Comparison of ENCODE assay signal across 1 cellular context in the genomic region with DNA sequence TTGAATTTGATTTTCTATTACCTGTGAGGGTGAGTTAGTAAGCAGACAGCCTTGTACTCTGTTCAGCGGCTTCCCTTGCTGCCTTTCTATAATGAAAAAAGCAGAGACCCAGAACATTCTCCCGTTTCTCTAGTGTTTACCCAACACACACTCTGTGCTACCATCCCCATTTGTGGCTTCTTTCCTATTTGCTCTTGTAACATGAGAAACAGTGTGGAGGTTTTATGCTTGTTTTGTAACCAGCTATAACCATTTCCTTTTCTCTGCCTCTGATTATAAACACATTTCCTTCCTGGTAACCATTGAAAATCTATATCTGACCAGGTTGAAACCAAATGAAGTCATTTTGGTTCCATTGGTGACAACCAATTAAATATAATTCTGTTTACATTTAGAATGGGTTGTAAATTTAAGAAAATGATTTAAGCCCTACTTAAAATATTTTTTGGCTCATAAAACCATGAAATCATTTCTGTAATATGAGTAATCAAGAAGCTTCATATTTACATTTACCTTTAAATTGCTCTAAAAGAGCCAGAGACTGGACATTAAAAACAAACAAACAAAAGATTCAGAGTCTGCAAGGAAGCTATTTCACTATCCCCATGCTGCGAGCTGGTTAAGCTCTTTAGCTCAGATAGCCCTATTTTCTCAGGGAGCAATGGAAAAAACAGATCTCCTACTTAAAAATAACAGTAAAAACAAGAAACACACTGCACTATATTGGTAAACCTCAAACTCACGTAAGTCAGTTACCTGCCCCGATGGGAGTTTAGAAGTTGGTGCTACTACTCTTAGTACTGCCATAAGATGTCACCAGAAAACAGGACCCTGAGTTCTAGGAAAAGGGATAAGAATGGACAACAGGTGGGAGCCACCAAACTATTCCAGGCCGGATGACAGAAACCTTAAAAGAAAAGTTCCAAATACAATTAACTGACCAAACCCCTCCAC.
A peak's percentile ranks its signal among the peaks of the same experiment; 100 is the strongest.
TF ChIP-seq lines count a peak whose summit lies in the region.

No MANE protein-coding gene starts in this region.

TF ChIP-seq in GM12878, 131 proteins besides CTCF, POLR2A, EP300 and RAD21 (continued from another document):
- TF ChIP-seq IRF3 (IDR thresholded peaks at IDR 0.05) (no peak), IKZF1 (conservative IDR thresholded peaks at IDR 0.05) (no peak), ZNF207 (IDR thresholded peaks at IDR 0.05; ENCODE audit: borderline replicate concordance) (no peak), SMAD1 (IDR thresholded peaks at IDR 0.05; ENCODE audit: low read depth, partially characterized antibody) (no peak), HDAC6 (IDR thresholded peaks at IDR 0.05; ENCODE audit: unreplicated experiment) (no peak), HDAC2 (IDR thresholded peaks at IDR 0.05) (no peak), NBN (IDR thresholded peaks at IDR 0.05) (no peak), RELA (IDR thresholded peaks at IDR 0.05; ENCODE audit: borderline replicate concordance, partially characterized antibody) (no peak), SRF (IDR thresholded peaks at IDR 0.05; ENCODE audit: low read depth in 2 of 2, low read length in 2 of 2) (no peak), HCFC1 (IDR thresholded peaks at IDR 0.05; ENCODE audit: low read length) (no peak), WRNIP1 (IDR thresholded peaks at IDR 0.05; ENCODE audit: borderline replicate concordance, low read depth, low read length) (no peak), RFX5 (IDR thresholded peaks at IDR 0.05; ENCODE audit: low read depth, low read length) (no peak), RB1 (IDR thresholded peaks at IDR 0.05; ENCODE audit: borderline replicate concordance) (no peak), FOXM1 (IDR thresholded peaks at IDR 0.05; ENCODE audit: low read depth, low read length) (peak; percentile 48; the same call in 1 of the 2 replicates), ZNF622 (IDR thresholded peaks at IDR 0.05) (no peak), JUNB (IDR thresholded peaks at IDR 0.05) (peak; percentile 45), DPF2 (IDR thresholded peaks at IDR 0.05) (no peak), FOXK2 (IDR thresholded peaks at IDR 0.05) (no peak), CUX1 (IDR thresholded peaks at IDR 0.05; ENCODE audit: insufficient replicate concordance, low read depth, low read length) (no peak), NFIC (IDR thresholded peaks at IDR 0.05; ENCODE audit: low read depth, low read length) (peak; percentile 72), MTA2 (IDR thresholded peaks at IDR 0.05; ENCODE audit: low read depth) (0 out of 2 replicates have a peak, but pooled peaks have one; percentile 10), STAT1 (conservative IDR thresholded peaks at IDR 0.05) (no peak), CREM (IDR thresholded peaks at IDR 0.05; ENCODE audit: low read depth) (0 out of 2 replicates have a peak, but pooled peaks have one; percentile 6), TAF1 (IDR thresholded peaks at IDR 0.05; ENCODE audit: borderline replicate concordance, low read depth, low read length) (no peak), EGR1 (IDR thresholded peaks at IDR 0.05; ENCODE audit: borderline replicate concordance in 1 of 2, low read depth in 2 of 2, low read length in 2 of 2) (no peak), NRF1 (conservative IDR thresholded peaks at IDR 0.05; ENCODE audit: low read depth, low read length) (no peak), CBFB (IDR thresholded peaks at IDR 0.05; ENCODE audit: low read depth) (no peak), KAT2A (conservative IDR thresholded peaks at IDR 0.05; ENCODE audit: control insufficient read depth, low read depth, low read length) (no peak), HDGF (IDR thresholded peaks at IDR 0.05) (no peak), MTA3 (IDR thresholded peaks at IDR 0.05; ENCODE audit: borderline replicate concordance, low read length) (no peak; the same call in none of the 2 replicates), E2F8 (IDR thresholded peaks at IDR 0.05; ENCODE audit: low read depth, partially characterized antibody) (no peak), ETV6 (conservative IDR thresholded peaks at IDR 0.05 in 1 of 2, IDR thresholded peaks at IDR 0.05 in 1 of 2; ENCODE audit: borderline replicate concordance in 1 of 2, low read depth in 1 of 2) (peak in 1 of 2 experiments; percentile 66; a peak in 2 of 4 replicates)
- TF ChIP-seq, protein P1, sequence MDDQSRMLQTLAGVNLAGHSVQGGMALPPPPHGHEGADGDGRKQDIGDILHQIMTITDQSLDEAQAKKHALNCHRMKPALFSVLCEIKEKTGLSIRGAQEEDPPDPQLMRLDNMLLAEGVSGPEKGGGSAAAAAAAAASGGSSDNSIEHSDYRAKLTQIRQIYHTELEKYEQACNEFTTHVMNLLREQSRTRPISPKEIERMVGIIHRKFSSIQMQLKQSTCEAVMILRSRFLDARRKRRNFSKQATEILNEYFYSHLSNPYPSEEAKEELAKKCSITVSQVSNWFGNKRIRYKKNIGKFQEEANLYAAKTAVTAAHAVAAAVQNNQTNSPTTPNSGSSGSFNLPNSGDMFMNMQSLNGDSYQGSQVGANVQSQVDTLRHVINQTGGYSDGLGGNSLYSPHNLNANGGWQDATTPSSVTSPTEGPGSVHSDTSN (IDR thresholded peaks at IDR 0.05; ENCODE audit: insufficient replicate concordance, low read depth, low read length) = no peak
- TF ChIP-seq, protein P2, sequence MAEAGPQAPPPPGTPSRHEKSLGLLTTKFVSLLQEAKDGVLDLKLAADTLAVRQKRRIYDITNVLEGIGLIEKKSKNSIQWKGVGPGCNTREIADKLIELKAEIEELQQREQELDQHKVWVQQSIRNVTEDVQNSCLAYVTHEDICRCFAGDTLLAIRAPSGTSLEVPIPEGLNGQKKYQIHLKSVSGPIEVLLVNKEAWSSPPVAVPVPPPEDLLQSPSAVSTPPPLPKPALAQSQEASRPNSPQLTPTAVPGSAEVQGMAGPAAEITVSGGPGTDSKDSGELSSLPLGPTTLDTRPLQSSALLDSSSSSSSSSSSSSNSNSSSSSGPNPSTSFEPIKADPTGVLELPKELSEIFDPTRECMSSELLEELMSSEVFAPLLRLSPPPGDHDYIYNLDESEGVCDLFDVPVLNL (IDR thresholded peaks at IDR 0.05; ENCODE audit: low read depth, low read length) = no peak
- TF ChIP-seq, protein P3, sequence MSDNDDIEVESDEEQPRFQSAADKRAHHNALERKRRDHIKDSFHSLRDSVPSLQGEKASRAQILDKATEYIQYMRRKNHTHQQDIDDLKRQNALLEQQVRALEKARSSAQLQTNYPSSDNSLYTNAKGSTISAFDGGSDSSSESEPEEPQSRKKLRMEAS (IDR thresholded peaks at IDR 0.05; ENCODE audit: low read depth, low read length) = no peak
- TF ChIP-seq, protein P4, sequence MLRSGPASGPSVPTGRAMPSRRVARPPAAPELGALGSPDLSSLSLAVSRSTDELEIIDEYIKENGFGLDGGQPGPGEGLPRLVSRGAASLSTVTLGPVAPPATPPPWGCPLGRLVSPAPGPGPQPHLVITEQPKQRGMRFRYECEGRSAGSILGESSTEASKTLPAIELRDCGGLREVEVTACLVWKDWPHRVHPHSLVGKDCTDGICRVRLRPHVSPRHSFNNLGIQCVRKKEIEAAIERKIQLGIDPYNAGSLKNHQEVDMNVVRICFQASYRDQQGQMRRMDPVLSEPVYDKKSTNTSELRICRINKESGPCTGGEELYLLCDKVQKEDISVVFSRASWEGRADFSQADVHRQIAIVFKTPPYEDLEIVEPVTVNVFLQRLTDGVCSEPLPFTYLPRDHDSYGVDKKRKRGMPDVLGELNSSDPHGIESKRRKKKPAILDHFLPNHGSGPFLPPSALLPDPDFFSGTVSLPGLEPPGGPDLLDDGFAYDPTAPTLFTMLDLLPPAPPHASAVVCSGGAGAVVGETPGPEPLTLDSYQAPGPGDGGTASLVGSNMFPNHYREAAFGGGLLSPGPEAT (IDR thresholded peaks at IDR 0.05; ENCODE audit: low read depth) = 0 out of 2 replicates have a peak, but pooled peaks have one; percentile 13
TF ChIP-seq in GM12878: peak in this region for 15.
